ENCODE assay signal across 1 cellular context in the genomic region with DNA sequence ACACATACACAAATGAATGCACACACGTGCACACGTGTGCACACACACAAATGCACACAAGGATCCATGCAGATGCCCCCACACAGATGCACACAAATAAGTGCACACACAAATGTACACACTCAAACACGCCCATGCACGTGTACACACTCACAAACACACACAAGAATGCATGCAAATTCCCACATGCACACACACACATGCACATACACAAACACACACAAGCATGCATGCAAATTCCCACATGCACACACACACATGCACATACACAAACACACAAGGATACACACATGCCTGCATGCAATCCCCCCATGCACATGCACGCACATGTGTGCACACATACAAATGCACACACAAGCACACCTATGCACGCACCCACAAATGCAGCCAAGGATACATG.
TF ChIP-seq lines count a peak whose summit lies in the region.

No MANE protein-coding gene starts in this region.

TF ChIP-seq in HEK293, 187 proteins besides CTCF, POLR2A, EP300 and RAD21:
- TF ChIP-seq PRDM10 (tag by site-specific recombination; IDR thresholded peaks at IDR 0.05): no peak
- TF ChIP-seq KLF16 (tag by site-specific recombination; IDR thresholded peaks at IDR 0.05): no peak
- TF ChIP-seq ZNF121 (tag by site-specific recombination; IDR thresholded peaks at IDR 0.05): no peak
- peak; percentile 10 for TF ChIP-seq ZBTB26 (tag by site-specific recombination; optimal IDR thresholded peaks at IDR 0.05)
- peak; percentile 84; the same call in 1 of the 2 replicates for TF ChIP-seq ZNF18 (tag by site-specific recombination; IDR thresholded peaks at IDR 0.05)
- peak; percentile 92 for TF ChIP-seq ZSCAN4 (tag by site-specific recombination; IDR thresholded peaks at IDR 0.05)
